Comparison of ENCODE assay signal across 22 cellular contexts in the genomic region with DNA sequence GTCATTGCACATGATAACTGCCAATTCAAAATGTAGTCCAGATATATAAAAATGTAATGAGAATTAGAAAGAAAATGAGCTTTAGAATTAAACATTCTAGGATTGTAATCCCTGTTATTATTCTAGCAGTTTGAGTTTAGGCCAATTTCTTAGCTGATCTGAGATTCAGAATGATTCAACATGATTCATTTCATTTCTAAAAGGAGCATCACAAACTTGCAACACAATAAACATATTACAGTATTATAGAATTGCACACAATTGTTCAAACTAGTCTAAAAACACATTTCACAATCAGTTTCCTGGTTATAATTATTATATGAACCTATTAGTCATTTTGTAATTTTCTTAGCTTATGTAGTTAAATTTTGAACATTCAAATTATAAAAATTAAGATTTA. TPM values are rescaled to one million over a fixed set of nuclear protein-coding genes. Genes with fewer than 3 reads are reported as not detected.
"Had no signal": no experiment of that assay in that cellular context is flagged by ENCODE, and none has a peak within 500 bp of the region (broad histone marks: within the 10 kb centered on the region; RNA-seq: fewer than 3 reads in every experiment).

No MANE protein-coding gene starts in this region.

- ATAC-seq: activated T-helper 17 cell treated with anti-CD3 and anti-CD28 coated beads, Interleukin-2, amount 50 U/mL, for 72 hours; body of pancreas; lower lobe of right lung; right cardiac atrium; stimulated activated naive B cell treated with anti-CD40 and anti-IgM and Interleukin-4, amounts not matched to agents 10 μg/mL and 1 μg/mL and 100 μg/mL, for 72 hours; T-helper 17 cell; WTC11 had no signal

- H3K36me3 ChIP-seq: esophagus muscularis mucosa, lower lobe of right lung, spleen had no signal

- H3K4me3 ChIP-seq: body of pancreas, esophagus muscularis mucosa, hepatocyte, lower lobe of right lung, spleen, testis had no signal

- H3K79me2 ChIP-seq: hepatocyte had no signal

- H2AFZ ChIP-seq: hepatocyte had no signal

- H3K27me3 ChIP-seq: body of pancreas, esophagus muscularis mucosa, hepatocyte, testis had no signal

- H3K9me3 ChIP-seq: testis had no signal

- H3K27ac ChIP-seq: body of pancreas, esophagus muscularis mucosa, hepatocyte, lower lobe of right lung, spleen, testis had no signal

- DNase-seq: activated CD4-positive, alpha-beta T cell treated with anti-CD3 and anti-CD28 coated beads for 48 hours; activated CD8-positive, alpha-beta memory T cell treated with anti-CD3 and anti-CD28 coated beads for 24 hours; activated naive CD4-positive, alpha-beta T cell treated with anti-CD3 and anti-CD28 coated beads, Interleukin-2, amount 50 U/mL, for 16 hours; amniotic stem cell; body of pancreas; cerebellar nuclear complex; endodermal cell; lower lobe of right lung; naive B cell; right cardiac atrium; spleen; stimulated activated CD4-positive, alpha-beta T cell treated with anti-CD3 and anti-CD28 coated beads, Interleukin-1b, Interleukin-23, amount 100 ng/mL, for 48 hours; stimulated activated naive B cell treated with anti-CD40 and anti-IgM and Interleukin-4, amounts not matched to agents 10 μg/mL and 1 μg/mL and 100 μg/mL, for 72 hours; T-helper 17 cell; testis had no signal

- H3K4me2 ChIP-seq: hepatocyte had no signal

- H3K4me1 ChIP-seq: body of pancreas, esophagus muscularis mucosa, lower lobe of right lung, spleen, testis had no signal

RNA-seq across cellular contexts. Expression of a gene that starts 43.3 kb away (rescaled TPM):
- total RNA-seq: activated T-helper 17 cell treated with anti-CD3 and anti-CD28 coated beads, Interleukin-2, amount 50 U/mL, for 72 hours; body of pancreas; dermis microvascular lymphatic vessel endothelial cell; endodermal cell; esophagus muscularis mucosa; hepatocyte; lower lobe of right lung; progenitor cell of endocrine pancreas; right cardiac atrium; spleen; T-helper 17 cell; testis; ureter; WTC11 had no signal
- polyA plus RNA-seq: right cardiac atrium, spleen had no signal
